ENCODE assay signal across 1 cellular context in genomic region chr22:44089717-44090570, GRCh38.
TF ChIP-seq lines count a peak whose summit lies in the region.

No MANE protein-coding gene starts in this region.

TF ChIP-seq in GM23338, 12 proteins besides CTCF, POLR2A, EP300 and RAD21 (continued from another document):
- TF ChIP-seq ZNF462 (CRISPR knock-in tag; IDR thresholded peaks at IDR 0.05) (no peak), CREB1 (CRISPR knock-in tag; IDR thresholded peaks at IDR 0.05; ENCODE audit: low read depth) (no peak), EZH2 (IDR thresholded peaks at IDR 0.05; ENCODE audit: low read depth, unreplicated experiment) (no peak), POLR2AphosphoS5 (IDR thresholded peaks at IDR 0.05; ENCODE audit: low read depth) (no peak)
